Comparison of ENCODE assay signal across 22 cellular contexts in genomic region chr15:69658401-69658945, GRCh38.
"Had no signal": no experiment of that assay in that cellular context is flagged by ENCODE, and none has a peak within 500 bp of the region (broad histone marks: within the 10 kb centered on the region; RNA-seq: fewer than 3 reads in every experiment).

No MANE protein-coding gene starts in this region.

- H3K4me1 Mint-ChIP-seq: activated CD8-positive, alpha-beta memory T cell treated with anti-CD3 and anti-CD28 coated beads, Interleukin-2, amount 10 ng/mL, durations not matched to agents 7 days and 5 days; WTC11 had no signal

- DNase-seq: activated CD4-positive, alpha-beta T cell treated with anti-CD3 and anti-CD28 coated beads for 48 hours; activated CD4-positive, alpha-beta T cell treated with anti-CD3 and anti-CD28 coated beads, Interleukin-2, amount 50 U/mL, for 48 hours; activated CD4-positive, CD25-positive, alpha-beta regulatory T cell treated with anti-CD3 and anti-CD28 coated beads, Interleukin-2, amount 50 U/mL, for 72 hours; activated CD8-positive, alpha-beta memory T cell treated with anti-CD3 and anti-CD28 coated beads, Interleukin-2, amount 10 ng/mL, durations not matched to agents 7 days and 5 days; activated effector memory CD4-positive, alpha-beta T cell treated with anti-CD3 and anti-CD28 coated beads, Interleukin-2, amount 50 U/mL, for 16 hours; activated naive CD4-positive, alpha-beta T cell treated with Interleukin-2 at 50 U/mL for 16 hours; activated T-cell treated with anti-CD3 and anti-CD28 coated beads, Interleukin-2, amount 50 U/mL, for 4 hours; caudate nucleus; Karpas-422; MM.1S; NCI-H1105 treated with DMSO at 0.1 percent for 48 hours; NCI-H1436 treated with DMSO at 0.1 percent for 48 hours; NCI-H187; NCI-H2081 treated with DMSO at 0.1 percent for 48 hours; NCI-H446; NCI-H524; PC-3; SHP77 treated with DMSO at 0.1 percent for 48 hours had no signal

- H3K4me3 ChIP-seq: K562 had no signal

- H3K9me3 Mint-ChIP-seq: activated naive CD4-positive, alpha-beta T cell treated with anti-CD3 and anti-CD28 coated beads, Interleukin-2, amount 50 U/mL, for 72 hours; activated T-cell treated with anti-CD3 and anti-CD28 coated beads, Interleukin-2, amount 50 U/mL, for 4 hours; T-helper 1 cell treated with Interleukin-12 subunit alpha and Interleukin-12 subunit beta and Interleukin-4 antibody, amounts not matched to agents 30 μg/mL and 1 μg/mL, for 36 hours; WTC11 had no signal

- ATAC-seq: activated CD8-positive, alpha-beta memory T cell treated with anti-CD3 and anti-CD28 coated beads, Interleukin-2, amount 10 ng/mL, durations not matched to agents 7 days and 5 days; activated naive CD4-positive, alpha-beta T cell treated with anti-CD3 and anti-CD28 coated beads, Interleukin-2, amount 50 U/mL, for 72 hours; activated T-cell treated with anti-CD3 and anti-CD28 coated beads, Interleukin-2, amount 50 U/mL, for 4 hours; K562; PC-3; WTC11 had no signal

- FAIRE-seq: K562 had no signal

- H3K36me3 Mint-ChIP-seq: activated CD8-positive, alpha-beta memory T cell treated with anti-CD3 and anti-CD28 coated beads, Interleukin-2, amount 10 ng/mL, durations not matched to agents 7 days and 5 days; activated naive CD4-positive, alpha-beta T cell treated with anti-CD3 and anti-CD28 coated beads, Interleukin-2, amount 50 U/mL, for 72 hours; WTC11 had no signal

- H3K27ac Mint-ChIP-seq: activated CD8-positive, alpha-beta memory T cell treated with anti-CD3 and anti-CD28 coated beads, Interleukin-2, amount 10 ng/mL, durations not matched to agents 7 days and 5 days; activated naive CD4-positive, alpha-beta T cell treated with anti-CD3 and anti-CD28 coated beads, Interleukin-2, amount 50 U/mL, for 72 hours; T-helper 1 cell treated with Interleukin-12 subunit alpha and Interleukin-12 subunit beta and Interleukin-4 antibody, amounts not matched to agents 30 μg/mL and 1 μg/mL, for 36 hours; WTC11 had no signal

- H3K4me3 Mint-ChIP-seq: activated CD8-positive, alpha-beta memory T cell treated with anti-CD3 and anti-CD28 coated beads, Interleukin-2, amount 10 ng/mL, durations not matched to agents 7 days and 5 days; activated T-cell treated with anti-CD3 and anti-CD28 coated beads, Interleukin-2, amount 50 U/mL, for 4 hours; T-helper 1 cell treated with Interleukin-12 subunit alpha and Interleukin-12 subunit beta and Interleukin-4 antibody, amounts not matched to agents 30 μg/mL and 1 μg/mL, for 36 hours; WTC11 had no signal
